Comparison of ENCODE assay signal across 2 cellular contexts in genomic region chr12:12294215-12295005, GRCh38.
TF ChIP-seq lines count a peak whose summit lies in the region.

No MANE protein-coding gene starts in this region.

TF ChIP-seq in SK-N-SH treated with all-trans-retinoic acid at 6 μM for 48 hours, 23 proteins besides CTCF, POLR2A, EP300 and RAD21 (continued from another document):
- TF ChIP-seq PATZ1 (CRISPR knock-in tag; IDR thresholded peaks at IDR 0.05; ENCODE audit: borderline replicate concordance): no peak
- TF ChIP-seq PPARA (CRISPR knock-in tag; IDR thresholded peaks at IDR 0.05; ENCODE audit: borderline replicate concordance): no peak
- TF ChIP-seq ZNF70 (CRISPR knock-in tag; IDR thresholded peaks at IDR 0.05): no peak
- TF ChIP-seq ISL1 (CRISPR knock-in tag; IDR thresholded peaks at IDR 0.05): no peak
- TF ChIP-seq ZC3H10 (CRISPR knock-in tag; IDR thresholded peaks at IDR 0.05): no peak
- no peak for TF ChIP-seq SNAI2 (CRISPR knock-in tag; IDR thresholded peaks at IDR 0.05)
- no peak for TF ChIP-seq CSDC2 (CRISPR knock-in tag; IDR thresholded peaks at IDR 0.05)
- TF ChIP-seq ZNF565 (CRISPR knock-in tag; conservative IDR thresholded peaks at IDR 0.05; ENCODE audit: low read depth): no peak
- no peak for TF ChIP-seq ESRRG (CRISPR knock-in tag; IDR thresholded peaks at IDR 0.05)

TF ChIP-seq in SK-N-SH, 30 proteins besides CTCF, POLR2A, EP300 and RAD21 (continued from another document):
- TF ChIP-seq MAX (IDR thresholded peaks at IDR 0.05; ENCODE audit: low read depth) (no peak), JUND (IDR thresholded peaks at IDR 0.05) (no peak), GATA2 (CRISPR knock-in tag; IDR thresholded peaks at IDR 0.05) (no peak), IRF3 (IDR thresholded peaks at IDR 0.05; ENCODE audit: low read depth, low read length) (no peak), ZBTB33 (IDR thresholded peaks at IDR 0.05; ENCODE audit: borderline replicate concordance, low read depth) (no peak), FOXM1 (IDR thresholded peaks at IDR 0.05; ENCODE audit: low read depth) (no peak), RCOR1 (IDR thresholded peaks at IDR 0.05; ENCODE audit: low read length) (no peak), NFIC (IDR thresholded peaks at IDR 0.05; ENCODE audit: borderline replicate concordance) (no peak), SIN3A (IDR thresholded peaks at IDR 0.05; ENCODE audit: borderline replicate concordance, low read depth, low read length) (no peak), MXI1 (IDR thresholded peaks at IDR 0.05; ENCODE audit: low read depth, low read length) (no peak), YY1 (IDR thresholded peaks at IDR 0.05; ENCODE audit: low read depth) (no peak)
